8 cellular contexts compared by ENCODE assay signal in the genomic region with DNA sequence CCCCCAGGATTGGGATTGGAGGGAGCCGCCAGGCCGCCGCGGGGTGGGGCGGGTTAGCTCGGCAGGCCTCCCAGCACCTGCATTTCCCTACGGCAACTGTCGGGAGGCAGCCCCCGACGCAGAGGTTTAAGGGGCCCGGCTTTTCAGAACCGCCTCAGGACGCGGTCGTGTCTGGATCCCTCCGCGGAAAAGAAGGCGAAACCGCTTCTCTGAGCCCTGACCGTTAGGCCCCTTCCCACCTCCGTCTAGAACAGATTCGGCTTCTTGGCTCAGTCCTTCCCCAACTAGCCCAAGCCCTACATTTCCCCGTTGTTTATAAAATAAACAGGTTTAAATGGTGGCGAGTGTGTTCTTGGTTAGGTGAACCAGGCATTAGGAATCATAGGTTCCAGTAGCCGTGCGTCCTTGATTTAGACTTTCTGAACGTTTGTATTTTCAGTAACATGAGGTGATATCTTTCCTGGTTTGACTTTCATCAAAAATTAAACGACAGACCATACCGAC. TPM values are rescaled to one million over a fixed set of nuclear protein-coding genes. Genes with fewer than 3 reads are reported as not detected.
DNase-seq lines count a peak whose midpoint lies in the region; ATAC-seq and TF ChIP-seq lines count a peak whose summit lies in the region.

No MANE protein-coding gene starts in this region.

- WGBS in neuronal stem cell (ENCODE audit: extremely low coverage in 2 of 2, insufficient read length in 2 of 2, insufficient replicate concordance in 1 of 2), 2 donors = no CpG with 5 or more reads among the region's 29 CpGs

- no peaks in the 10 kb centered on the region for H3K79me1 ChIP-seq in neuronal stem cell (ENCODE audit: low read depth, low read length)

- peak overlapping the region; percentile 99 for H3K18ac ChIP-seq in neuronal stem cell (ENCODE audit: low read length)

- peak overlapping the region; percentile 98 to 99 (median 99) for H3K4me3 Mint-ChIP-seq in T-cell

- POLR2A ChIA-PET in T-cell (lab: Charles Lee) = interaction anchor here (0.6 to 1.3 kb wide), 9 partner anchors 9 to 1770 kb away, joined by 4 to 11 read pairs (median 8); partner anchors contain the start of gene SC5D (in 1 of the 2)

- peak overlapping the region; percentile 99 for H2BK5ac ChIP-seq in neuronal stem cell (ENCODE audit: low read length)

- H3K79me2 ChIP-seq in fibroblast of lung (ENCODE audit: control insufficient read depth, insufficient read depth, low read length) = peaks cover 54% of the 10 kb centered on the region

- H2BK120ac ChIP-seq in neuronal stem cell (ENCODE audit: low read depth, low read length) = no peak overlapping the region

- H3K9me3 ChIP-seq in fibroblast of lung (ENCODE audit: control insufficient read depth, insufficient read depth, low read depth, low read length) (no peaks in the 10 kb centered on the region), neuronal stem cell (replicated peaks in 1 of 2; ENCODE audit: control insufficient read depth in 2 of 2, insufficient read depth in 1 of 2, low read depth in 1 of 2, low read length in 2 of 2) (no peaks in the 10 kb centered on the region)

- H3K4me1 Mint-ChIP-seq in T-cell = peaks cover 47 to 67% (median 62%) of the 10 kb centered on the region in 3 donors

- H3K4ac ChIP-seq in neuronal stem cell (ENCODE audit: low read length) = peak overlapping the region; percentile 99

- H2AFZ ChIP-seq in fibroblast of lung (ENCODE audit: low read length) (no peak overlapping the region), neuronal stem cell (ENCODE audit: low read length) (peak overlapping the region; percentile 79)

- H3K36me3 ChIP-seq in fibroblast of lung (ENCODE audit: control insufficient read depth, insufficient read depth, low read length) = peaks cover 22% of the 10 kb centered on the region
- peaks cover 24 to 38% of the 10 kb centered on the region in 2 donors for H3K36me3 ChIP-seq in neuronal stem cell (replicated peaks in 1 of 2; ENCODE audit: control insufficient read depth in 2 of 2, insufficient read depth in 2 of 2, low read length in 2 of 2)

- H4K20me1 ChIP-seq in fibroblast of lung (ENCODE audit: control insufficient read depth, extremely low read depth, insufficient read depth, low read length) = peaks cover 9% of the 10 kb centered on the region

- H3K27ac ChIP-seq in fibroblast of lung (ENCODE audit: insufficient read depth, low read length) = peak overlapping the region; percentile 98
- H3K27ac ChIP-seq in neuronal stem cell (replicated peaks; ENCODE audit: low read length) = peak overlapping the region; percentile 98

- no peaks in the 10 kb centered on the region for H3K27me3 Mint-ChIP-seq in T-cell

- CTCF ChIA-PET in T-cell (lab: Charles Lee) = interaction anchor here (0.7 to 1.6 kb wide), 3 partner anchors 17 to 40 kb away, joined by 3 to 5 read pairs (median 3); no protein-coding TSS in a partner anchor

- peak overlapping the region; percentile 70 for H3K23ac ChIP-seq in neuronal stem cell (ENCODE audit: low read depth, low read length, poor library complexity)

- H4K8ac ChIP-seq in neuronal stem cell (ENCODE audit: low read depth, low read length) = peak overlapping the region; percentile 52

- H2BK15ac ChIP-seq in neuronal stem cell (ENCODE audit: low read length) = peak overlapping the region; percentile 86

- H3K36me3 Mint-ChIP-seq in T-cell = peaks cover 47% of the 10 kb centered on the region

- peak overlapping the region; percentile 61 for H3K14ac ChIP-seq in neuronal stem cell (ENCODE audit: low read length)

- H3K4me3 ChIP-seq in fibroblast of lung (replicated peaks in 1 of 4; ENCODE audit: control extremely low read depth in 1 of 4, insufficient read depth in 1 of 4, low read depth in 3 of 4, low read length in 4 of 4) = peak overlapping the region; percentile 56 to 98 (median 68)
- H3K4me3 ChIP-seq in neuronal stem cell (ENCODE audit: low read length in 2 of 2) = peak overlapping the region; percentile 94 to 98

- peaks cover 21% of the 10 kb centered on the region for H3K4me1 ChIP-seq in fibroblast of lung (ENCODE audit: control insufficient read depth, extremely low read depth, insufficient read depth, low read length)
- peaks cover 3 to 24% of the 10 kb centered on the region in 2 donors for H3K4me1 ChIP-seq in neuronal stem cell (ENCODE audit: control insufficient read depth in 2 of 2, insufficient read depth in 1 of 2, low read depth in 1 of 2, low read length in 2 of 2)

- H2AK5ac ChIP-seq in neuronal stem cell (ENCODE audit: low read depth, low read length) = peak overlapping the region; percentile 96

- no peaks in the 10 kb centered on the region for H3K27me3 ChIP-seq in fibroblast of lung (ENCODE audit: control insufficient read depth, insufficient read depth, low read length)
- no peaks in the 10 kb centered on the region for H3K27me3 ChIP-seq in neuronal stem cell (ENCODE audit: control insufficient read depth in 3 of 3, insufficient read depth in 3 of 3, low read depth in 1 of 3, low read length in 3 of 3)

- TF ChIP-seq CTCF in fibroblast of lung (conservative IDR thresholded peaks at IDR 0.05 in 1 of 2, IDR thresholded peaks at IDR 0.05 in 1 of 2; ENCODE audit: low read depth in 1 of 2, low read length in 2 of 2) = no peak

- H2BK12ac ChIP-seq in neuronal stem cell (ENCODE audit: low read length) = no peak overlapping the region

- H3K27ac Mint-ChIP-seq in T-cell = peak overlapping the region; percentile 100

- H4K91ac ChIP-seq in neuronal stem cell (ENCODE audit: low read depth, low read length, poor library complexity) = peak overlapping the region; percentile 93

- H3K4me2 ChIP-seq in fibroblast of lung (ENCODE audit: extremely low read depth, insufficient read depth, low read length) = peak overlapping the region; percentile 89
- H3K4me2 ChIP-seq in neuronal stem cell (ENCODE audit: insufficient read depth, low read length, poor library complexity, severe bottlenecking) = peak overlapping the region; percentile 59

- no peaks in the 10 kb centered on the region for H3K9me3 Mint-ChIP-seq in T-cell

- H3K9ac ChIP-seq in fibroblast of lung (ENCODE audit: insufficient read depth, low read length) (peak overlapping the region; percentile 95), neuronal stem cell (ENCODE audit: low read depth, low read length, poor library complexity) (peak overlapping the region; percentile 94)

- DNase-seq in GM03348 (ENCODE audit: low spot score) (peak; percentile 61), T-cell (peak in 2 of 34 experiments; percentile 24 to 36), fibroblast of lung (ENCODE audit: low read depth in 2 of 2) (peak in 1 of 2 donors; percentile 56), neuronal stem cell (ENCODE audit: low spot score) (no peak), kidney tubule cell (ENCODE audit: low spot score) (no peak)
- no peak for DNase-seq in stimulated activated CD4-positive, alpha-beta T cell treated with anti-CD3 and anti-CD28 coated beads, Interleukin-4, amount 100 ng/mL, for 24 hours
- DNase-seq in stimulated activated CD4-positive, alpha-beta T cell treated with anti-CD3 and anti-CD28 coated beads, Interleukin-4, amount 100 ng/mL, for 1 hour = no peak

- ATAC-seq in HG02885 (IDR thresholded peaks at IDR 0.05; ENCODE audit: poor library complexity, unreplicated experiment) = peak; percentile 2
- ATAC-seq in T-cell (replicated peaks in 1 of 4) = peak in 1 of 4 experiments; percentile 2

RNA-seq across cellular contexts. Expression of gene HSPA8, which starts 1.0 kb away (rescaled TPM):
- total RNA-seq in T-cell (1,000 to 10,000 TPM in 1 of 5 donors, 100 to 1,000 TPM in 4; 791 to 1,086 (median 843) TPM), fibroblast of lung (2,158 and 2,829 TPM in 2 replicates)
- 2,431 and 3,603 TPM in 2 replicates for polyA plus RNA-seq in fibroblast of lung
- polyA plus RNA-seq in fibroblast of lung (2012) = 1,300 and 1,880 TPM in 2 replicates
- polyA minus RNA-seq in fibroblast of lung (ENCODE audit: low replicate concordance) = 1,673 and 3,479 TPM in 2 replicates
- polyA plus RNA-seq in neuronal stem cell (2013, experiment 1 of 2) = 406 TPM
- 401 TPM for polyA plus RNA-seq in neuronal stem cell (2013, experiment 2 of 2)
